ENCODE assay signal across 8 cellular contexts in the genomic region with DNA sequence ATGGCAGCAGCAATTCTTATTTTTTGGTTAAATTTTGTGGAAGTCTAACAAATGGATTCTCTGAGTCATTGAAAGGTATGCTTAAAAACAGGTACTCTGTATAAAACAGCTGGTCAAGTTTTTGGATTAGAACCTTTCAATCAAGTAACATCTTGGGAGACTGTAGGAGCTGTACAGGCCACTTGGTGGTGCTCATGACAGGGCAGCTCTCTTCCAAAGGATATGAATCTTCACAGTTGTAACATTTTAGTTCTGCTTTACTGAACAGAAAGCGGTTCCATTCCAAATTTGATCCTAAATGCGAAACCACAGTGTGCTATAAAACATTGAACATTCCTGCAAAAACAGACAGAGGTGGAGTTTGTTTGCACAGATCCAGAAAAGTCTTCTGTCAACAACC. TPM values are rescaled to one million over a fixed set of nuclear protein-coding genes. Genes with fewer than 3 reads are reported as not detected.
DNase-seq lines count a peak whose midpoint lies in the region; ATAC-seq and TF ChIP-seq lines count a peak whose summit lies in the region.

No MANE protein-coding gene starts in this region.

- H3K9me3 ChIP-seq in PC-9 (ENCODE audit: insufficient read depth, low read depth) (peaks cover 44% of the 10 kb centered on the region), osteoblast (ENCODE audit: low read depth, low read length) (no peaks in the 10 kb centered on the region), neuronal stem cell (replicated peaks in 1 of 2; ENCODE audit: control insufficient read depth in 2 of 2, insufficient read depth in 1 of 2, low read depth in 1 of 2, low read length in 2 of 2) (peaks cover 2 to 47% of the 10 kb centered on the region in 2 donors)

- H3K36me3 ChIP-seq in PC-9 (ENCODE audit: low read depth): 0 out of 2 replicates have a peak, but pooled peaks cover 5% of the 10 kb centered on the region
- no peaks in the 10 kb centered on the region for H3K36me3 ChIP-seq in osteoblast (ENCODE audit: insufficient read depth, low read length)
- H3K36me3 ChIP-seq in neuronal stem cell (replicated peaks in 1 of 2; ENCODE audit: control insufficient read depth in 2 of 2, insufficient read depth in 2 of 2, low read length in 2 of 2): peaks cover 0 to 60% of the 10 kb centered on the region in 2 donors

- no peak overlapping the region for H3K9ac ChIP-seq in neuronal stem cell (ENCODE audit: low read depth, low read length, poor library complexity)

- no peaks in the 10 kb centered on the region for H3K79me1 ChIP-seq in neuronal stem cell (ENCODE audit: low read depth, low read length)

- DNase-seq in NCI-H82 (lab: John Stamatoyannopoulos, UW): peak; percentile 41
- DNase-seq in NCI-H82 treated with DMSO at 0.1 percent for 48 hours (lab: John Stamatoyannopoulos, UW; ENCODE audit: unreplicated experiment): no peak
- no peak for DNase-seq in PC-9
- DNase-seq in epithelial cell of esophagus (ENCODE audit: low read depth): peak; percentile 55
- DNase-seq in osteoblast (ENCODE audit: insufficient read length, low spot score, missing footprints): no peak
- DNase-seq in neuronal stem cell (ENCODE audit: low spot score): no peak
- DNase-seq in NCI-H2107 (lab: John Stamatoyannopoulos, UW): no peak

- CTCF ChIA-PET in PC-9 (lab: Charles Lee): interaction anchor here (0.9 kb wide), 1 partner anchor 56 kb away, joined by 10 read pairs; no protein-coding TSS in a partner anchor

- POLR2A ChIA-PET in PC-9 (lab: Charles Lee; ENCODE audit: unreplicated experiment): no interaction called here

- intact Hi-C loops in PC-9 (cut with micrococcal nuclease; ENCODE audit: unreplicated experiment): no loop called here

- H4K20me1 ChIP-seq in PC-9 (ENCODE audit: insufficient read depth): no peaks in the 10 kb centered on the region
- H4K20me1 ChIP-seq in osteoblast (ENCODE audit: insufficient read depth, low read length): no peaks in the 10 kb centered on the region

- peaks cover 16% of the 10 kb centered on the region for H3F3A ChIP-seq in PC-9 (ENCODE audit: insufficient read depth, low read depth)

- H3K18ac ChIP-seq in neuronal stem cell (ENCODE audit: low read length): no peak overlapping the region

- whole genome bisulfite sequencing in neuronal stem cell (ENCODE audit: extremely low coverage in 2 of 2, insufficient read length in 2 of 2, insufficient replicate concordance in 1 of 2), 2 donors: no CpG with 5 or more reads among the region's 2 CpGs

- H3K79me2 ChIP-seq in PC-9 (ENCODE audit: low read depth): no peaks in the 10 kb centered on the region
- H3K79me2 ChIP-seq in osteoblast (ENCODE audit: insufficient read depth, low read length): no peaks in the 10 kb centered on the region

- no peak overlapping the region for H2BK12ac ChIP-seq in neuronal stem cell (ENCODE audit: low read length)

- no peak overlapping the region for H2BK15ac ChIP-seq in neuronal stem cell (ENCODE audit: low read length)

- no peak overlapping the region for H4K91ac ChIP-seq in neuronal stem cell (ENCODE audit: low read depth, low read length, poor library complexity)

- no peak overlapping the region for H3K14ac ChIP-seq in neuronal stem cell (ENCODE audit: low read length)

- no peak overlapping the region for H3K23ac ChIP-seq in neuronal stem cell (ENCODE audit: low read depth, low read length, poor library complexity)

- H3K9me2 ChIP-seq in PC-9 (ENCODE audit: insufficient read depth): no peaks in the 10 kb centered on the region

- no peak overlapping the region for H2BK5ac ChIP-seq in neuronal stem cell (ENCODE audit: low read length)

- H2AFZ ChIP-seq in PC-9 (no peak overlapping the region), osteoblast (ENCODE audit: low read length) (peak overlapping the region; percentile 67), neuronal stem cell (ENCODE audit: low read length) (no peak overlapping the region)

- peaks cover 57% of the 10 kb centered on the region for H3K4me1 ChIP-seq in PC-9 (replicated peaks; ENCODE audit: insufficient read depth)
- H3K4me1 ChIP-seq in osteoblast (ENCODE audit: insufficient read depth, low read length): peaks cover 7% of the 10 kb centered on the region
- H3K4me1 ChIP-seq in neuronal stem cell (ENCODE audit: control insufficient read depth in 2 of 2, insufficient read depth in 1 of 2, low read depth in 1 of 2, low read length in 2 of 2): peaks cover 0 to 10% of the 10 kb centered on the region in 2 donors

- BruUV-seq in PC-9 (replicated peaks; lab: Mats Ljungman, UMichigan): no TSS peak

- H3K4me2 ChIP-seq in PC-9: no peak overlapping the region
- peak overlapping the region; percentile 48 for H3K4me2 ChIP-seq in osteoblast (ENCODE audit: insufficient read depth, low read length)
- H3K4me2 ChIP-seq in neuronal stem cell (ENCODE audit: insufficient read depth, low read length, poor library complexity, severe bottlenecking): no peak overlapping the region

- no peak overlapping the region for H3K4me3 ChIP-seq in PC-9
- no peak overlapping the region for H3K4me3 ChIP-seq in epithelial cell of esophagus (ENCODE audit: low read length)
- H3K4me3 ChIP-seq in osteoblast (ENCODE audit: insufficient read depth, low read length): no peak overlapping the region
- no peak overlapping the region for H3K4me3 ChIP-seq in neuronal stem cell (ENCODE audit: low read length in 2 of 2)

- H2AK5ac ChIP-seq in neuronal stem cell (ENCODE audit: low read depth, low read length): no peak overlapping the region

- ATAC-seq in HG02798 (IDR thresholded peaks at IDR 0.05; ENCODE audit: poor library complexity, unreplicated experiment): peak; percentile 55

- no peak overlapping the region for H4K8ac ChIP-seq in neuronal stem cell (ENCODE audit: low read depth, low read length)

- no peak overlapping the region for H2BK120ac ChIP-seq in neuronal stem cell (ENCODE audit: low read depth, low read length)

- H3K27me3 ChIP-seq in PC-9 (ENCODE audit: insufficient read depth, low read depth): no peaks in the 10 kb centered on the region
- H3K27me3 ChIP-seq in osteoblast (ENCODE audit: insufficient read depth, low read length): no peaks in the 10 kb centered on the region
- H3K27me3 ChIP-seq in neuronal stem cell (ENCODE audit: control insufficient read depth in 3 of 3, insufficient read depth in 3 of 3, low read depth in 1 of 3, low read length in 3 of 3): no peaks in the 10 kb centered on the region

- TF ChIP-seq CTCF in PC-9 (conservative IDR thresholded peaks at IDR 0.05) (peak; percentile 35; the same call in 1 of the 2 replicates), epithelial cell of esophagus (IDR thresholded peaks at IDR 0.05; ENCODE audit: insufficient read depth, low read depth, low read length, missing control alignments) (peak; percentile 84), osteoblast (IDR thresholded peaks at IDR 0.05; ENCODE audit: extremely low read depth, low read depth, low read length) (peak; percentile 80)

- H3K27ac ChIP-seq in PC-9: no peak overlapping the region
- no peak overlapping the region for H3K27ac ChIP-seq in osteoblast (ENCODE audit: low read depth, low read length)
- no peak overlapping the region for H3K27ac ChIP-seq in neuronal stem cell (replicated peaks; ENCODE audit: low read length)

- H3K4ac ChIP-seq in neuronal stem cell (ENCODE audit: low read length): no peak overlapping the region

RNA-seq across cellular contexts. Expression of gene AGR3, which starts 44.5 kb away (rescaled TPM):
- total RNA-seq in PC-9 (2021) (0.57 and 0.63 TPM in 2 replicates), osteoblast (not detected in 2 replicates)
- not detected for polyA plus RNA-seq in neuronal stem cell (2013, experiment 1 of 2)
- polyA plus RNA-seq in neuronal stem cell (2013, experiment 2 of 2): not detected

Comparison
In these comparisons a context has a peak if more than half of its experiments do, and no peak if none do; other contexts are left out.
1. DNase-seq: peak in NCI-H82 (single experiment) and epithelial cell of esophagus (single experiment); none in NCI-H82 treated with DMSO at 0.1 percent for 48 hours (single experiment), PC-9 (0 of 2), osteoblast (single experiment), neuronal stem cell (single experiment) and NCI-H2107 (single experiment).
2. Peak in every context shown above with its lines, with median percentiles within 50 percentile points of each other: CTCF ChIP-seq.